21 cellular contexts compared by ENCODE assay signal in the genomic region with DNA sequence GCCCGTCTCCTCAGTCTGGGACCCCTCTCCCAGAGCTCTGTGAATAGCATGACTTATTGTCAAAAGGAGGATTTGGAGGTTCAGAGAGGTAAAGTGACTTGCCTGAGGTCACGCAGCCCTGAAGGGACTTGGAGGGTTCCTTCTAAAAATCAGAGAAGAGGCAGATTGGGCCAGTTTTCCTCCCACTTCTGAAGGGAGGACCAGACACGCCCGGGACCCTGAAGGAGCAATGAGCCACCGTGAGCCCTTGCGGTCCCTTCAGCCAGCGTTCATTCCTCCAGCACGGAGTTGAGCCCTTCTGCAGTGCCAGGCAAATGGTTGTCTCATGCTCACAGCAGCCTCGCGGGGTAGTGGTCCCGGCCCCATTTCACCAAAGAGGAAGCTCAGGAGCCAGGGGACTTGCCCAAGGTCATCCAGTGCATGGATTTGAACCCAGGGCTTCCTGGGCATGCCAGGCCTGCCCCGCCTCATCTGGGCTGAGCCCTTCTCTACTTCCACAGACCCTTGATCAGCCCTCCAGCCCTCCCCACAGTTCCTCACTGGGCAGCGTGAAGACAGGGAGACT.
"Had no signal": no experiment of that assay in that cellular context is flagged by ENCODE, and none has a peak within 500 bp of the region (broad histone marks: within the 10 kb centered on the region; RNA-seq: fewer than 3 reads in every experiment).

No MANE protein-coding gene starts in this region.

- ATAC-seq: effector memory CD8-positive, alpha-beta T cell; lower lobe of right lung; natural killer cell; sciatic nerve had no signal

- H3K9me3 ChIP-seq: lower lobe of right lung, neutrophil, pancreas, tibial nerve had no signal

- H3K27me3 ChIP-seq: cardiac muscle cell, pancreas, tibial nerve had no signal

- FAIRE-seq: islet of Langerhans, pancreas had no signal

- H3K4me3 ChIP-seq: cardiac muscle cell, lower lobe of right lung, pancreas, tibial nerve had no signal

- H3K27ac ChIP-seq: cardiac muscle cell, lower lobe of right lung, neutrophil, pancreas, tibial nerve, VCaP had no signal

- H3K36me3 ChIP-seq: cardiac muscle cell, neutrophil, pancreas had no signal

- DNase-seq: activated CD8-positive, alpha-beta memory T cell treated with anti-CD3 and anti-CD28 coated beads for 24 hours; activated CD8-positive, alpha-beta memory T cell treated with anti-CD3 and anti-CD28 coated beads, Interleukin-2, amount 50 U/mL, for 48 hours; activated naive CD4-positive, alpha-beta T cell; activated naive CD8-positive, alpha-beta T cell treated with anti-CD3 and anti-CD28 coated beads for 36 hours; amniotic stem cell; effector memory CD8-positive, alpha-beta T cell; foreskin fibroblast; glutamatergic neuron; hippocampal formation; lower lobe of right lung; natural killer cell; stimulated activated CD8-positive, alpha-beta memory T cell treated with anti-CD3 and anti-CD28 coated beads, Interleukin-4, amount 100 ng/mL, for 48 hours; SW 1271; T-helper 2 cell had no signal
